8 cellular contexts compared by ENCODE assay signal in the genomic region with DNA sequence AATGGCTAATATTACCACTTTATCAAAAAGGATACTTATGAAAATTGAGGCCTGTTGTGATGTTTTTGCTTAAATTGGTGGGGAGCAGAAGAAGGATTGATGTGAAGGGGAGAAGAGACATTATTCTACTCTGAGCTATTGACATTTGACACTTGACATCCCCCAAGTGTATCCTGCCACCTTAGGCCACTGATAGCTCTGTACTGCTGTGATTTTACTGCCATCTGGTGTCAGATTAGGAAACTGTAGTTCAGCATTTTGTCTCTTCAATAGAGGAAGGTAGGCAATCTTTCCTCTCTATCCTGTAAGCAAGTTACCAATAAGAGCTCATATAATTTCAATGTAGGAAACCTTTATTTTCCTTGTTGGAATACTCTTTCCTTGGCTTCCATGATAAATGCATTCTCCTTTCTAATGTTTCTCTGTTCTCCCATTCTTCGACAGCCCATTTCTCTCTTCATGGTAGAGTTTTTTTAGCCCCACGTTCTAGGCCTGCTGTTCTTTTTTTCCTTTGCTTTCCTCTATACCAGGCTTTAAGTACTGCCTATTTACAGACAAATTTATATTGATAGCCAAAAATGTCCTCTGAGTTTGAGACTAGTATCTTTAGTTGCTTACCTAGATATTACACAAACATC. TPM values are rescaled to one million over a fixed set of nuclear protein-coding genes. Genes with fewer than 3 reads are reported as not detected.
DNase-seq lines count a peak whose midpoint lies in the region; ATAC-seq, FAIRE-seq and TF ChIP-seq lines count a peak whose summit lies in the region.

No MANE protein-coding gene starts in this region.

- POLR2A ChIA-PET in activated CD4-positive, alpha-beta T cell treated with anti-CD3 and anti-CD28 coated beads, Interleukin-2, amount 10 ng/mL, durations not matched to agents 7 days and 5 days (lab: Charles Lee), result no interaction called here

- TF ChIP-seq CTCF in astrocyte (IDR thresholded peaks at IDR 0.05; ENCODE audit: insufficient read depth, low read depth, low read length), result peak; percentile 77

- H3K4me2 ChIP-seq in astrocyte (ENCODE audit: low read length), result no peak overlapping the region

- no peaks in the 10 kb centered on the region for H3K4me1 ChIP-seq in astrocyte (ENCODE audit: insufficient read depth, low read length)

- H3K27ac Mint-ChIP-seq in activated CD4-positive, alpha-beta T cell treated with anti-CD3 and anti-CD28 coated beads, Interleukin-2, amount 10 ng/mL, durations not matched to agents 7 days and 5 days, result no peak overlapping the region
- H3K27ac Mint-ChIP-seq in astrocyte (ENCODE audit: unreplicated experiment), result no peak overlapping the region

- H3K9me3 Mint-ChIP-seq in activated CD4-positive, alpha-beta T cell treated with anti-CD3 and anti-CD28 coated beads, Interleukin-2, amount 10 ng/mL, durations not matched to agents 7 days and 5 days, result no peaks in the 10 kb centered on the region
- no peaks in the 10 kb centered on the region for H3K9me3 Mint-ChIP-seq in astrocyte (ENCODE audit: unreplicated experiment)

- peak; percentile 26 for FAIRE-seq in astrocyte (lab: Jason Lieb, UNC)

- H3K36me3 Mint-ChIP-seq in activated CD4-positive, alpha-beta T cell treated with anti-CD3 and anti-CD28 coated beads, Interleukin-2, amount 10 ng/mL, durations not matched to agents 7 days and 5 days (ENCODE audit: low read depth), result peaks cover 12% of the 10 kb centered on the region
- no peaks in the 10 kb centered on the region for H3K36me3 Mint-ChIP-seq in astrocyte (ENCODE audit: low read depth, unreplicated experiment)

- peak; percentile 77 for ATAC-seq in GM21381 (IDR thresholded peaks at IDR 0.05; ENCODE audit: unreplicated experiment)
- ATAC-seq in HG03520 (IDR thresholded peaks at IDR 0.05; ENCODE audit: unreplicated experiment), result peak; percentile 91
- peak; percentile 88 for ATAC-seq in stimulated activated naive CD8-positive, alpha-beta T cell treated with anti-CD3 and anti-CD28 coated beads, Interleukin-15, Interleukin-2, amounts not matched to agents 100 U/mL and 50 U/mL, for 24 hours

- H3K9me3 ChIP-seq in astrocyte (ENCODE audit: insufficient read depth, low read depth, low read length), result no peaks in the 10 kb centered on the region

- no peak overlapping the region for H3K9ac ChIP-seq in astrocyte (ENCODE audit: low read length)

- no peaks in the 10 kb centered on the region for H3K4me1 Mint-ChIP-seq in activated CD4-positive, alpha-beta T cell treated with anti-CD3 and anti-CD28 coated beads, Interleukin-2, amount 10 ng/mL, durations not matched to agents 7 days and 5 days
- peaks cover 5% of the 10 kb centered on the region for H3K4me1 Mint-ChIP-seq in astrocyte (ENCODE audit: low read depth, unreplicated experiment)

- no peak overlapping the region for H3K4me3 ChIP-seq in astrocyte (ENCODE audit: insufficient read depth, low read depth, low read length)

- peaks cover 4% of the 10 kb centered on the region for H4K20me1 ChIP-seq in astrocyte (ENCODE audit: insufficient read depth, low read length)

- no peak overlapping the region for H3K27ac ChIP-seq in astrocyte (ENCODE audit: low read depth, low read length)

- peaks cover 10% of the 10 kb centered on the region for H3K36me3 ChIP-seq in astrocyte (ENCODE audit: insufficient read depth, low read length)

- H3K79me2 ChIP-seq in astrocyte (ENCODE audit: insufficient read depth, low read length), result peaks cover 8% of the 10 kb centered on the region

- CTCF ChIA-PET in activated CD4-positive, alpha-beta T cell treated with anti-CD3 and anti-CD28 coated beads, Interleukin-2, amount 10 ng/mL, durations not matched to agents 7 days and 5 days (lab: Charles Lee), result interaction anchor here (0.6 to 2.0 kb wide), 11 partner anchors 10 to 820 kb away, joined by 3 to 6 read pairs (median 3); no protein-coding TSS in a partner anchor

- H3K27me3 Mint-ChIP-seq in activated CD4-positive, alpha-beta T cell treated with anti-CD3 and anti-CD28 coated beads, Interleukin-2, amount 10 ng/mL, durations not matched to agents 7 days and 5 days, result no peaks in the 10 kb centered on the region
- no peaks in the 10 kb centered on the region for H3K27me3 Mint-ChIP-seq in astrocyte (ENCODE audit: low read depth, unreplicated experiment)

- no peak overlapping the region for H3K4me3 Mint-ChIP-seq in activated CD4-positive, alpha-beta T cell treated with anti-CD3 and anti-CD28 coated beads, Interleukin-2, amount 10 ng/mL, durations not matched to agents 7 days and 5 days
- no peak overlapping the region for H3K4me3 Mint-ChIP-seq in astrocyte (ENCODE audit: unreplicated experiment)

- no peaks in the 10 kb centered on the region for H3K27me3 ChIP-seq in astrocyte (ENCODE audit: insufficient read depth, low read length)

- no peak overlapping the region for H2AFZ ChIP-seq in astrocyte (ENCODE audit: low read depth, low read length)

- DNase-seq in activated CD4-positive, alpha-beta T cell treated with anti-CD3 and anti-CD28 coated beads, Interleukin-2, amount 10 ng/mL, durations not matched to agents 7 days and 5 days, result peak; percentile 60
- DNase-seq in activated CD4-positive, alpha-beta T cell treated with anti-CD3 and anti-CD28 coated beads for 1 hour, result no peak
- DNase-seq in NCI-H460 (ENCODE audit: extremely low read depth, low read depth), result peak; percentile 70
- DNase-seq in astrocyte (ENCODE audit: low read depth), result peak; percentile 10
- DNase-seq in iPS DF 4.7 (ENCODE audit: extremely low read depth, low spot score), result peak; percentile 68
- DNase-seq in stimulated activated naive CD8-positive, alpha-beta T cell treated with anti-CD3 and anti-CD28 coated beads, Interleukin-15, Interleukin-2, amounts not matched to agents 100 U/mL and 50 U/mL, for 24 hours, result peak; percentile 10

RNA-seq across cellular contexts. Expression of a gene that starts 46.3 kb away (rescaled TPM):
- 10 to 100 TPM; 83.5 to 84.0 TPM for total RNA-seq in activated CD4-positive, alpha-beta T cell treated with anti-CD3 and anti-CD28 coated beads, Interleukin-2, amount 10 ng/mL, durations not matched to agents 7 days and 5 days
- 54.7 and 78.2 TPM in 2 replicates for total RNA-seq in NCI-H460 (2014; rRNA removed; shearing (Covaris generic))
- polyA plus RNA-seq in NCI-H460 (2014; cell fraction: nucleus; rRNA removed), result 79.7 and 114 TPM in 2 replicates
- total RNA-seq in astrocyte, result 56.9 and 65.3 TPM in 2 replicates

RNA-seq across cellular contexts. Expression of a gene that starts 46.4 kb away (rescaled TPM):
- 10 to 100 TPM; 43.4 to 52.7 TPM for total RNA-seq in activated CD4-positive, alpha-beta T cell treated with anti-CD3 and anti-CD28 coated beads, Interleukin-2, amount 10 ng/mL, durations not matched to agents 7 days and 5 days
- 94.7 and 115 TPM in 2 replicates for total RNA-seq in NCI-H460 (2014; rRNA removed; shearing (Covaris generic))
- 34.5 and 36.2 TPM in 2 replicates for polyA plus RNA-seq in NCI-H460 (2014; cell fraction: nucleus; rRNA removed)
- 45.8 and 50.7 TPM in 2 replicates for total RNA-seq in astrocyte
